ENCODE assay signal across 31 cellular contexts in genomic region chr9:29616844-29617243, GRCh38.
"Had no signal": no experiment of that assay in that cellular context is flagged by ENCODE, and none has a peak within 500 bp of the region (broad histone marks: within the 10 kb centered on the region; RNA-seq: fewer than 3 reads in every experiment).

No MANE protein-coding gene starts in this region.

- H3K27me3 ChIP-seq: body of pancreas, esophagus squamous epithelium, gastroesophageal sphincter had no signal

- H3K9me3 ChIP-seq: body of pancreas, esophagus squamous epithelium, gastroesophageal sphincter had no signal

- ATAC-seq: activated CD4-positive, alpha-beta T cell treated with anti-CD3 and anti-CD28 coated beads for 36 hours; activated CD8-positive, alpha-beta memory T cell treated with anti-CD3 and anti-CD28 coated beads, Interleukin-2, amount 10 ng/mL, durations not matched to agents 7 days and 5 days; activated CD8-positive, alpha-beta T cell treated with anti-CD3 and anti-CD28 coated beads, Interleukin-2, amount 10 ng/mL, durations not matched to agents 7 days and 5 days; body of pancreas; effector memory CD8-positive, alpha-beta T cell; gastroesophageal sphincter had no signal

- DNase-seq: activated CD4-positive, alpha-beta memory T cell treated with anti-CD3 and anti-CD28 coated beads for 36 hours; activated CD4-positive, alpha-beta T cell treated with anti-CD3 and anti-CD28 coated beads for 36 hours; activated CD4-positive, alpha-beta T cell treated with anti-CD3 and anti-CD28 coated beads, Interleukin-2, amount 10 ng/mL, durations not matched to agents 24 days and 14 days; activated CD4-positive, CD25-positive, alpha-beta regulatory T cell; activated CD4-positive, CD25-positive, alpha-beta regulatory T cell treated with anti-CD3 and anti-CD28 coated beads, Interleukin-2, amount 50 U/mL, for 72 hours; activated CD8-positive, alpha-beta memory T cell treated with anti-CD3 and anti-CD28 coated beads, Interleukin-2, amount 10 ng/mL, durations not matched to agents 7 days and 5 days; activated CD8-positive, alpha-beta memory T cell treated with anti-CD3 and anti-CD28 coated beads, Interleukin-2, amount 50 U/mL, for 4 hours; activated CD8-positive, alpha-beta T cell treated with anti-CD3 and anti-CD28 coated beads, Interleukin-2, amount 10 ng/mL, durations not matched to agents 7 days and 5 days; activated gamma-delta T cell treated with Interleukin-2 at 50 U/mL for 16 hours; activated naive CD4-positive, alpha-beta T cell treated with anti-CD3 and anti-CD28 coated beads, Interleukin-2, amount 50 U/mL, for 16 hours; activated naive CD4-positive, alpha-beta T cell treated with Interleukin-2 at 50 U/mL for 16 hours; activated T-cell treated with anti-CD3 and anti-CD28 coated beads, Interleukin-2, amount 50 U/mL, for 1 hour; activated T-cell treated with anti-CD3 and anti-CD28 coated beads, Interleukin-2, amount 50 U/mL, for 48 hours; amygdala; aorta; body of pancreas; caudate nucleus; cortex of kidney; dermis blood vessel endothelial cell; effector CD4-positive, alpha-beta T cell; effector memory CD8-positive, alpha-beta T cell; esophagus squamous epithelium; foreskin melanocyte; head of caudate nucleus; hippocampal formation; T-helper 2 cell had no signal

- FAIRE-seq: colon, endometrium, endothelial cell of umbilical vein had no signal

- H3K36me3 ChIP-seq: esophagus squamous epithelium, gastroesophageal sphincter had no signal

- H3K4me3 ChIP-seq: body of pancreas, esophagus squamous epithelium, gastroesophageal sphincter had no signal

- H3K27ac ChIP-seq: body of pancreas, epithelial cell of prostate, esophagus squamous epithelium, gastroesophageal sphincter had no signal

- H3K4me1 ChIP-seq: body of pancreas, esophagus squamous epithelium, gastroesophageal sphincter had no signal
